ENCODE assay signal across 1 cellular context in genomic region chr19:13189600-13189999, GRCh38.
A peak's percentile ranks its signal among the peaks of the same experiment; 100 is the strongest.
TF ChIP-seq lines count a peak whose summit lies in the region.

No MANE protein-coding gene starts in this region.

TF ChIP-seq in HepG2, 621 proteins besides CTCF, POLR2A, EP300 and RAD21:
- TF ChIP-seq CEBPG (CRISPR knock-in tag; IDR thresholded peaks at IDR 0.05) (peak; percentile 38; the same call in 1 of the 2 replicates), TEAD3 (CRISPR knock-in tag; optimal IDR thresholded peaks at IDR 0.05; ENCODE audit: borderline replicate concordance) (peak; percentile 56), ZBTB39 (CRISPR knock-in tag; IDR thresholded peaks at IDR 0.05) (no peak)
- TF ChIP-seq, protein P1, sequence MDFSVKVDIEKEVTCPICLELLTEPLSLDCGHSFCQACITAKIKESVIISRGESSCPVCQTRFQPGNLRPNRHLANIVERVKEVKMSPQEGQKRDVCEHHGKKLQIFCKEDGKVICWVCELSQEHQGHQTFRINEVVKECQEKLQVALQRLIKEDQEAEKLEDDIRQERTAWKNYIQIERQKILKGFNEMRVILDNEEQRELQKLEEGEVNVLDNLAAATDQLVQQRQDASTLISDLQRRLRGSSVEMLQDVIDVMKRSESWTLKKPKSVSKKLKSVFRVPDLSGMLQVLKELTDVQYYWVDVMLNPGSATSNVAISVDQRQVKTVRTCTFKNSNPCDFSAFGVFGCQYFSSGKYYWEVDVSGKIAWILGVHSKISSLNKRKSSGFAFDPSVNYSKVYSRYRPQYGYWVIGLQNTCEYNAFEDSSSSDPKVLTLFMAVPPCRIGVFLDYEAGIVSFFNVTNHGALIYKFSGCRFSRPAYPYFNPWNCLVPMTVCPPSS (IDR thresholded peaks at IDR 0.05) = no peak
